In the genomic region with DNA sequence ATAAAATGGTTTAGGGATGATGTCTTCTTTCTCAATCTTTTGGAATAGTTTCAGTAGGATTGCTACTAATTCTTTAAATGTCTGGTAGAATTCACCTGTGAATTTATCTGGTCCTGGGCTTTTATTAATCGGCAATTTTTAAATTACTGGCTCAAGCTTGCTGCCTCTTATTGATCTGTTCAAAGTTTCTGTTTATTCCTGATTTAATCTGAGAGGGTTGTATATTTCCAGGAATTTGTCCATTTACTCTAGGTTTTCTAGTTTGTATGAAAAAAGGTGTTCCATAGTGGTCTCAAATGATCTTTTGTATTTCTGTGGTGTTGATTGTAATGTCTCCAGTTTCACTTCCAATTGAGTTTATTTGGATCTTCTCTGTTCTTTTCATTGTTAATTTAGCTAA, we compare ENCODE assay signal across 9 cellular contexts.
"Had no signal": no experiment of that assay in that cellular context is flagged by ENCODE, and none has a peak within 500 bp of the region (broad histone marks: within the 10 kb centered on the region; RNA-seq: fewer than 3 reads in every experiment).

No MANE protein-coding gene starts in this region.

- ATAC-seq: HCT116, K562 had no signal

- DNase-seq: GOT3, H7, HFFc6, IMR-90, KG1 had no signal

- H3K4me3 ChIP-seq: HAP-1, K562 had no signal

- H3K36me3 ChIP-seq: HAP-1 had no signal

- H3K27ac ChIP-seq: HL-60 had no signal

- H3K4me1 ChIP-seq: HAP-1 had no signal

- H3K4me3 Mint-ChIP-seq: HFFc6 had no signal

- H3K27ac Mint-ChIP-seq: HFFc6 had no signal
